9 cellular contexts compared by ENCODE assay signal in genomic region chr19:45097776-45098520, GRCh38. TPM values are rescaled to one million over a fixed set of nuclear protein-coding genes. Genes with fewer than 3 reads are reported as not detected.
DNase-seq lines count a peak whose midpoint lies in the region; ATAC-seq and TF ChIP-seq lines count a peak whose summit lies in the region.
"Had no signal": no experiment of that assay in that cellular context is flagged by ENCODE, and none has a peak within 500 bp of the region (broad histone marks: within the 10 kb centered on the region; RNA-seq: fewer than 3 reads in every experiment).

No MANE protein-coding gene starts in this region.

- no peaks in the 10 kb centered on the region for H3K27me3 Mint-ChIP-seq in osteocyte (ENCODE audit: unreplicated experiment)
- H3K27me3 Mint-ChIP-seq: activated B cell treated with CpG ODN at 0.5 μM for 24 hours had no signal

- H3K27ac Mint-ChIP-seq in osteocyte (ENCODE audit: unreplicated experiment) = peak overlapping the region; percentile 88

- peak overlapping the region; percentile 51 for H3K4me3 Mint-ChIP-seq in osteocyte (ENCODE audit: unreplicated experiment)
- H3K4me3 Mint-ChIP-seq: activated B cell treated with CpG ODN at 0.5 μM for 24 hours had no signal

- ATAC-seq in SK-N-SH treated with all-trans-retinoic acid at 6 μM for 48 hours (peak; percentile 94), HG03045 (IDR thresholded peaks at IDR 0.05; ENCODE audit: unreplicated experiment) (no peak), HG02840 (IDR thresholded peaks at IDR 0.05; ENCODE audit: low FRiP score, unreplicated experiment) (no peak)

- H3K4me3 ChIP-seq in H7 (ENCODE audit: insufficient read depth, low read depth, low read length) = no peak overlapping the region
- H3K4me3 ChIP-seq in fibroblast of the aortic adventitia (ENCODE audit: low read depth, low read length) = peak overlapping the region; percentile 44

- H3K36me3 ChIP-seq in H7 (replicated peaks; ENCODE audit: control insufficient read depth, insufficient read depth, low read length) = no peaks in the 10 kb centered on the region; the same call in 1 of the 2 replicates

- H3K36me3 Mint-ChIP-seq in osteocyte (ENCODE audit: unreplicated experiment) = peaks cover 6% of the 10 kb centered on the region

- TF ChIP-seq CTCF in fibroblast of the aortic adventitia (IDR thresholded peaks at IDR 0.05; ENCODE audit: insufficient read depth, low read length) (no peak), osteocyte (IDR thresholded peaks at IDR 0.05) (no peak)

- H3K9me3 Mint-ChIP-seq in osteocyte (ENCODE audit: unreplicated experiment) = no peaks in the 10 kb centered on the region
- H3K9me3 Mint-ChIP-seq: activated B cell treated with CpG ODN at 0.5 μM for 24 hours had no signal

- peaks cover 76% of the 10 kb centered on the region for H3K4me1 Mint-ChIP-seq in osteocyte (ENCODE audit: unreplicated experiment)

- H3K27me3 ChIP-seq in H7 (ENCODE audit: control insufficient read depth, insufficient read depth, low read length) = no peaks in the 10 kb centered on the region

- DNase-seq in H7 (peak; percentile 70), fibroblast of the aortic adventitia (ENCODE audit: low read depth) (peak; percentile 86), osteocyte (ENCODE audit: extremely low spot score, unreplicated experiment) (no peak), T-helper 1 cell (no peak), NCI-H526 (lab: John Stamatoyannopoulos, UW) (no peak)
- DNase-seq: activated B cell treated with CpG ODN at 0.5 μM for 24 hours had no signal

TF ChIP-seq in SK-N-SH treated with all-trans-retinoic acid at 6 μM for 48 hours, 23 proteins besides CTCF, POLR2A, EP300 and RAD21:
- TF ChIP-seq ZFP30 (CRISPR knock-in tag; IDR thresholded peaks at IDR 0.05) (no peak), OSR1 (CRISPR knock-in tag; IDR thresholded peaks at IDR 0.05) (no peak), SNAI2 (CRISPR knock-in tag; IDR thresholded peaks at IDR 0.05) (no peak), TSHZ2 (CRISPR knock-in tag; IDR thresholded peaks at IDR 0.05) (no peak)
- TF ChIP-seq, protein P1, sequence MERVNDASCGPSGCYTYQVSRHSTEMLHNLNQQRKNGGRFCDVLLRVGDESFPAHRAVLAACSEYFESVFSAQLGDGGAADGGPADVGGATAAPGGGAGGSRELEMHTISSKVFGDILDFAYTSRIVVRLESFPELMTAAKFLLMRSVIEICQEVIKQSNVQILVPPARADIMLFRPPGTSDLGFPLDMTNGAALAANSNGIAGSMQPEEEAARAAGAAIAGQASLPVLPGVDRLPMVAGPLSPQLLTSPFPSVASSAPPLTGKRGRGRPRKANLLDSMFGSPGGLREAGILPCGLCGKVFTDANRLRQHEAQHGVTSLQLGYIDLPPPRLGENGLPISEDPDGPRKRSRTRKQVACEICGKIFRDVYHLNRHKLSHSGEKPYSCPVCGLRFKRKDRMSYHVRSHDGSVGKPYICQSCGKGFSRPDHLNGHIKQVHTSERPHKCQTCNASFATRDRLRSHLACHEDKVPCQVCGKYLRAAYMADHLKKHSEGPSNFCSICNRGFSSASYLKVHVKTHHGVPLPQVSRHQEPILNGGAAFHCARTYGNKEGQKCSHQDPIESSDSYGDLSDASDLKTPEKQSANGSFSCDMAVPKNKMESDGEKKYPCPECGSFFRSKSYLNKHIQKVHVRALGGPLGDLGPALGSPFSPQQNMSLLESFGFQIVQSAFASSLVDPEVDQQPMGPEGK (CRISPR knock-in tag; IDR thresholded peaks at IDR 0.05; ENCODE audit: borderline replicate concordance) = no peak

RNA-seq across cellular contexts. Expression of gene PPP1R37, which starts 5.0 kb away (rescaled TPM):
- 30.0 and 32.9 TPM in 2 replicates for total RNA-seq in H7 (2014; rRNA removed; shearing (Covaris generic))
- total RNA-seq in fibroblast of the aortic adventitia (ENCODE audit: low replicate concordance) (28.0 and 179 TPM in 2 replicates), osteocyte (34.8 and 35.4 TPM in 2 replicates)

RNA-seq across cellular contexts. Expression of gene GEMIN7, which starts 18.9 kb away (rescaled TPM):
- total RNA-seq in H7 (2014; rRNA removed; shearing (Covaris generic)) = 72.2 and 77.0 TPM in 2 replicates
- total RNA-seq in fibroblast of the aortic adventitia (ENCODE audit: low replicate concordance) (12.6 and 16.0 TPM in 2 replicates), osteocyte (19.3 and 25.8 TPM in 2 replicates)

RNA-seq across cellular contexts. Expression of gene ZNF296, which starts 21.7 kb away (rescaled TPM):
- 2.6 and 4.2 TPM in 2 replicates for total RNA-seq in H7 (2014; rRNA removed; shearing (Covaris generic))
- total RNA-seq in fibroblast of the aortic adventitia (ENCODE audit: low replicate concordance) (0.27 TPM in 1 of 2 replicates, not detected in the other), osteocyte (0.68 and 0.70 TPM in 2 replicates)

RNA-seq across cellular contexts. Expression of gene CLASRP, which starts 59.1 kb away (rescaled TPM):
- total RNA-seq in H7 (2014; rRNA removed; shearing (Covaris generic)) = 31.4 and 35.2 TPM in 2 replicates
- 14.1 and 32.4 TPM in 2 replicates for total RNA-seq in fibroblast of the aortic adventitia (ENCODE audit: low replicate concordance)
- total RNA-seq in osteocyte = 77.8 and 81.5 TPM in 2 replicates

Comparison
In these comparisons a context has a peak if more than half of its experiments do, and no peak if none do; other contexts are left out.
1. DNase-seq: peak in H7 (single experiment) and fibroblast of the aortic adventitia (single experiment); none in osteocyte (single experiment), T-helper 1 cell (0 of 5) and NCI-H526 (0 of 2).